ENCODE assay signal across 8 cellular contexts in genomic region chr1:229253170-229253974, GRCh38. TPM values are rescaled to one million over a fixed set of nuclear protein-coding genes. Genes with fewer than 3 reads are reported as not detected.
DNase-seq lines count a peak whose midpoint lies in the region; ATAC-seq and TF ChIP-seq lines count a peak whose summit lies in the region.

No MANE protein-coding gene starts in this region.

- H3K27me3 Mint-ChIP-seq in CD14-positive monocyte (ENCODE audit: low read depth in 3 of 3): peaks cover 2 to 5% (median 2%) of the 10 kb centered on the region in 3 donors
- H3K27me3 Mint-ChIP-seq in neural crest cell (ENCODE audit: low read depth): no peaks in the 10 kb centered on the region

- H3K4me3 Mint-ChIP-seq in CD14-positive monocyte (peak overlapping the region; percentile 47 to 72), neural crest cell (peak overlapping the region; percentile 52)

- H3K27ac Mint-ChIP-seq in CD14-positive monocyte (no peak overlapping the region), neural crest cell (ENCODE audit: unreplicated experiment) (peak overlapping the region; percentile 68)

- peak; percentile 73 for ATAC-seq in GM19452 (IDR thresholded peaks at IDR 0.05; ENCODE audit: unreplicated experiment)
- ATAC-seq in HG02798 (IDR thresholded peaks at IDR 0.05; ENCODE audit: poor library complexity, unreplicated experiment): no peak
- ATAC-seq in GM19328 (IDR thresholded peaks at IDR 0.05; ENCODE audit: unreplicated experiment): no peak

- H3K4me3 ChIP-seq in astrocyte of the spinal cord (ENCODE audit: low read depth, low read length) (no peak overlapping the region), coronary artery (no peak overlapping the region)

- DNase-seq in CD14-positive monocyte (ENCODE audit: low spot score) (no peak), NCI-H345 treated with DMSO at 0.1 percent for 48 hours (lab: John Stamatoyannopoulos, UW; ENCODE audit: unreplicated experiment) (peak; percentile 61), astrocyte of the spinal cord (ENCODE audit: low read depth, low spot score) (peak; percentile 47), neural crest cell (ENCODE audit: low read depth, low spot score) (no peak), coronary artery (ENCODE audit: low spot score) (no peak)

- H3K27ac ChIP-seq in coronary artery: no peak overlapping the region

- H3K9me3 Mint-ChIP-seq in CD14-positive monocyte (peaks cover 0 to 3% (median 0%) of the 10 kb centered on the region in 7 donors), neural crest cell (no peaks in the 10 kb centered on the region)

- H3K36me3 Mint-ChIP-seq in CD14-positive monocyte (peaks cover 0 to 3% of the 10 kb centered on the region in 2 donors), neural crest cell (ENCODE audit: low read depth) (peaks cover 2% of the 10 kb centered on the region)

- TF ChIP-seq CTCF in CD14-positive monocyte (IDR thresholded peaks at IDR 0.05) (no peak), astrocyte of the spinal cord (IDR thresholded peaks at IDR 0.05; ENCODE audit: low read depth, low read length) (no peak), neural crest cell (conservative IDR thresholded peaks at IDR 0.05) (no peak), coronary artery (IDR thresholded peaks at IDR 0.05) (no peak)

- H3K4me1 Mint-ChIP-seq in CD14-positive monocyte (peaks cover 52% of the 10 kb centered on the region), neural crest cell (peaks cover 54% of the 10 kb centered on the region)

- intact Hi-C loops in CD14-positive monocyte (cut with micrococcal nuclease): no loop called here

- in situ Hi-C loops in astrocyte of the spinal cord (cut with HindIII; ENCODE audit: low sequenced_read_pairs): no loop called here

RNA-seq across cellular contexts. Expression of gene RAB4A, which starts 17.5 kb away (rescaled TPM):
- 10 to 100 TPM; 34.5 to 34.8 TPM for polyA plus RNA-seq in CD14-positive monocyte
- total RNA-seq in neural crest cell: 67.0 and 69.0 TPM in 2 replicates

Comparison
In these comparisons a context has a peak if more than half of its experiments do, and no peak if none do; other contexts are left out.
1. DNase-seq: peak in NCI-H345 treated with DMSO at 0.1 percent for 48 hours (single experiment) and astrocyte of the spinal cord (single experiment); none in CD14-positive monocyte (single experiment), neural crest cell (single experiment) and coronary artery (single experiment).